ENCODE assay signal across 13 cellular contexts in the genomic region with DNA sequence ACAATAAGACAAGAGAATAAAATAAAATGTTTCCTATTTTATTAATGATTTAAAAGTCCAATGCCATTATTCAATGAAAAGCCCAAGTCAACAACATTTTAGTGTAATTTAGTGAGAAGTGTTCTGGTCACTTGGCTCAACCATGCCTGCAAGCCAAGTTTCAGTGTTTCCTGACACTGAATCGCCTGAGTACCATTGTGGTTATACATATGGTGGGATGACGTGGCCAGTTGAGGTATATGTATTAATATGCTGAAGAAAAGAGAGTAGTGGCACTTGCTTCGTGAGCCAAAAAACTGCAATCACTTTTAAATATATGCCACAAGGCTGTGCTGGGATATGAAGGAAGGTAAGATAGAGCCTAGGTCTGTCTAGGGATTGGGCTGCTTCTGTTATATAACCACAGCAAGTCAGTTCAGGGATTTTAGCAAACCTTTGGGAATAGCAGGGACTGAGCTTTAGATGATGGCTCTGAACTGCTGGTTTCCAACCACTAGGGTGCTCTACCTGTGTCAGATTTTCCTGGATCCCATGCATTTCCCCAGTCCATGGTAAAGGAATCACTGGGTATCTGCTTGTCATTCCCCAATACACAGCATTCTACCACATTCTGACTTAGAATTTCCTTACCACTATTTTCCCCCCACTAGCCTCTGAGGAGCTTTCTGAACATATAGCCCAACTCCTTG.
DNase-seq lines count a peak whose midpoint lies in the region; ATAC-seq lines count a peak whose summit lies in the region.
"Had no signal": no experiment of that assay in that cellular context is flagged by ENCODE, and none has a peak within 500 bp of the region (broad histone marks: within the 10 kb centered on the region; RNA-seq: fewer than 3 reads in every experiment).

No MANE protein-coding gene starts in this region.

- peak; percentile 73 for ATAC-seq in HG02759 (IDR thresholded peaks at IDR 0.05; ENCODE audit: unreplicated experiment)
- ATAC-seq: pancreas had no signal

- CTCF ChIA-PET in activated naive CD4-positive, alpha-beta T cell treated with anti-CD3 and anti-CD28 coated beads, Interleukin-2, amount 10 ng/mL, durations not matched to agents 7 days and 5 days (lab: Charles Lee), result no interaction called here

- no peaks in the 10 kb centered on the region for H3K36me3 Mint-ChIP-seq in activated naive CD4-positive, alpha-beta T cell treated with anti-CD3 and anti-CD28 coated beads, Interleukin-2, amount 10 ng/mL, durations not matched to agents 7 days and 5 days

- H3K4me1 Mint-ChIP-seq in activated naive CD4-positive, alpha-beta T cell treated with anti-CD3 and anti-CD28 coated beads, Interleukin-2, amount 10 ng/mL, durations not matched to agents 7 days and 5 days, result no peaks in the 10 kb centered on the region

- DNase-seq in DMS 273 (lab: John Stamatoyannopoulos, UW; ENCODE audit: unreplicated experiment), result peak; percentile 4
- no peak for DNase-seq in DMS 273 treated with DMSO at 0.1 percent for 48 hours (lab: John Stamatoyannopoulos, UW)
- peak; percentile 12 for DNase-seq in HuH-7 (ENCODE audit: low spot score)
- DNase-seq in iPS-NIHi7 (ENCODE audit: extremely low spot score), result peak; percentile 37
- no peak for DNase-seq in activated effector memory CD4-positive, alpha-beta T cell treated with anti-CD3 and anti-CD28 coated beads, Interleukin-2, amount 50 U/mL, for 16 hours
- no peak for DNase-seq in activated naive CD4-positive, alpha-beta T cell treated with anti-CD3 and anti-CD28 coated beads, Interleukin-2, amount 10 ng/mL, durations not matched to agents 7 days and 5 days
- DNase-seq in EL, result no peak
- DNase-seq: activated T-cell treated with anti-CD3 and anti-CD28 coated beads, Interleukin-2, amount 50 U/mL, for 24 hours; amygdala; NCI-H2171 treated with DMSO at 0.1 percent for 48 hours; pancreas; tibial artery had no signal

- H3K4me3 Mint-ChIP-seq in activated naive CD4-positive, alpha-beta T cell treated with anti-CD3 and anti-CD28 coated beads, Interleukin-2, amount 10 ng/mL, durations not matched to agents 7 days and 5 days, result no peak overlapping the region
- H3K4me3 Mint-ChIP-seq: activated T-cell treated with anti-CD3 and anti-CD28 coated beads, Interleukin-2, amount 50 U/mL, for 24 hours had no signal

- H3K27me3 Mint-ChIP-seq in activated naive CD4-positive, alpha-beta T cell treated with anti-CD3 and anti-CD28 coated beads, Interleukin-2, amount 10 ng/mL, durations not matched to agents 7 days and 5 days, result no peaks in the 10 kb centered on the region
- H3K27me3 Mint-ChIP-seq: activated T-cell treated with anti-CD3 and anti-CD28 coated beads, Interleukin-2, amount 50 U/mL, for 24 hours had no signal

- peaks cover 6% of the 10 kb centered on the region for H3K9me3 Mint-ChIP-seq in activated naive CD4-positive, alpha-beta T cell treated with anti-CD3 and anti-CD28 coated beads, Interleukin-2, amount 10 ng/mL, durations not matched to agents 7 days and 5 days

- no peak overlapping the region for H3K27ac Mint-ChIP-seq in activated naive CD4-positive, alpha-beta T cell treated with anti-CD3 and anti-CD28 coated beads, Interleukin-2, amount 10 ng/mL, durations not matched to agents 7 days and 5 days
- H3K27ac Mint-ChIP-seq: activated T-cell treated with anti-CD3 and anti-CD28 coated beads, Interleukin-2, amount 50 U/mL, for 24 hours had no signal

Comparison
In these comparisons a context has a peak if more than half of its experiments do, and no peak if none do; other contexts are left out.
1. DNase-seq: peak in DMS 273 (single experiment), HuH-7 (single experiment) and iPS-NIHi7 (single experiment); none in DMS 273 treated with DMSO at 0.1 percent for 48 hours (single experiment), activated effector memory CD4-positive, alpha-beta T cell treated with anti-CD3 and anti-CD28 coated beads, Interleukin-2, amount 50 U/mL, for 16 hours (single experiment), activated naive CD4-positive, alpha-beta T cell treated with anti-CD3 and anti-CD28 coated beads, Interleukin-2, amount 10 ng/mL, durations not matched to agents 7 days and 5 days (single experiment) and EL (single experiment).